ENCODE assay signal across 12 cellular contexts in the genomic region with DNA sequence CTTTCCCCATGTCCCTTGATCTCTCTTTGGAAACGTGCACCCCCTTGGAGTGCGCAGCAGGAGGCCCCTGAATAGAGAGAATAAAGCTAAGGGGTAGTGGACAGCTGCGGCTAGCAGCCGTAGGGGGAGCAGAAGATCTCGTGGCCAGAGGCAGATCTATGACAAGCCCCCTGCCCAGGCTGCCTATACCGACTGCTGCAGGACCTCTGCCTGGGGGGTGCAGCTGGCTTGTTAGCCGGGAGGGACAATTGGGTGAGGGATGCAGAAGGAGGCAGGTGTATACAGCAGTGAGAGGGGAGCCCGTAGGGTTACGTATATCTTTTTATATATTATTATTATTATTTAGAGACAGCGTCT. TPM values are rescaled to one million over a fixed set of nuclear protein-coding genes. Genes with fewer than 3 reads are reported as not detected.
DNase-seq lines count a peak whose midpoint lies in the region; ATAC-seq lines count a peak whose summit lies in the region.
"Not testable (repeated sequence)": the region's sequence is repeated elsewhere in the genome, so short reads cannot be mapped to it uniquely, and the experiment has no call there.
"Had no signal": no experiment of that assay in that cellular context is flagged by ENCODE, and none has a peak within 500 bp of the region (broad histone marks: within the 10 kb centered on the region; RNA-seq: fewer than 3 reads in every experiment).

No MANE protein-coding gene starts in this region.

- DNase-seq in T-helper 17 cell; effector memory CD8-positive, alpha-beta T cell; stimulated activated naive B cell treated with anti-CD40 and anti-IgM and Interleukin-4, amounts not matched to agents 10 μg/mL and 1 μg/mL and 100 μg/mL, for 72 hours: not testable (repeated sequence)

- H3K27ac Mint-ChIP-seq in T-helper 17 cell; effector memory CD8-positive, alpha-beta T cell; stimulated activated naive B cell treated with anti-CD40 and anti-IgM and Interleukin-4, amounts not matched to agents 10 μg/mL and 1 μg/mL and 100 μg/mL, for 72 hours: not testable (repeated sequence)

- H3K27me3 Mint-ChIP-seq in T-helper 17 cell; effector memory CD8-positive, alpha-beta T cell; stimulated activated naive B cell treated with anti-CD40 and anti-IgM and Interleukin-4, amounts not matched to agents 10 μg/mL and 1 μg/mL and 100 μg/mL, for 72 hours: not testable (repeated sequence)

- peak overlapping the region; percentile 84 for H3K4me3 Mint-ChIP-seq in T-helper 17 cell
- not testable (repeated sequence) for H3K4me3 Mint-ChIP-seq in effector memory CD8-positive, alpha-beta T cell; stimulated activated naive B cell treated with anti-CD40 and anti-IgM and Interleukin-4, amounts not matched to agents 10 μg/mL and 1 μg/mL and 100 μg/mL, for 72 hours

- not testable (repeated sequence) for H3K4me1 Mint-ChIP-seq in T-helper 17 cell; effector memory CD8-positive, alpha-beta T cell (ENCODE audit: low read depth in 2 of 2); stimulated activated naive B cell treated with anti-CD40 and anti-IgM and Interleukin-4, amounts not matched to agents 10 μg/mL and 1 μg/mL and 100 μg/mL, for 72 hours

- not testable (repeated sequence) for H3K36me3 Mint-ChIP-seq in T-helper 17 cell (ENCODE audit: low read depth); effector memory CD8-positive, alpha-beta T cell (ENCODE audit: insufficient read depth); stimulated activated naive B cell treated with anti-CD40 and anti-IgM and Interleukin-4, amounts not matched to agents 10 μg/mL and 1 μg/mL and 100 μg/mL, for 72 hours

- ATAC-seq in GM18511 (IDR thresholded peaks at IDR 0.05; ENCODE audit: unreplicated experiment) (peak; percentile 44), GM19395 (IDR thresholded peaks at IDR 0.05; ENCODE audit: unreplicated experiment) (peak; percentile 43), GM21737 (IDR thresholded peaks at IDR 0.05; ENCODE audit: unreplicated experiment) (peak; percentile 33), HG02938 (IDR thresholded peaks at IDR 0.05; ENCODE audit: unreplicated experiment) (peak; percentile 24), HG03342 (IDR thresholded peaks at IDR 0.05; ENCODE audit: unreplicated experiment) (peak; percentile 20), T-helper 17 cell (peak; percentile 10)
- ATAC-seq in effector memory CD8-positive, alpha-beta T cell (replicated peaks) = peak; percentile 5
- ATAC-seq in stimulated activated naive B cell treated with anti-CD40 and anti-IgM and Interleukin-4, amounts not matched to agents 10 μg/mL and 1 μg/mL and 100 μg/mL, for 72 hours (replicated peaks) = peak; percentile 21 to 31

- H3K9me3 Mint-ChIP-seq in effector memory CD8-positive, alpha-beta T cell; stimulated activated naive B cell treated with anti-CD40 and anti-IgM and Interleukin-4, amounts not matched to agents 10 μg/mL and 1 μg/mL and 100 μg/mL, for 72 hours: not testable (repeated sequence)

- H3K9me3 ChIP-seq in T-helper 17 cell (ENCODE audit: control insufficient read depth, low read length, poor library complexity, severe bottlenecking) = not testable (repeated sequence)

RNA-seq across cellular contexts. Expression of a gene that starts 0.5 kb away (rescaled TPM):
- 10 to 100 TPM; 35.7 to 44.7 TPM for total RNA-seq in T-helper 17 cell

RNA-seq across cellular contexts. Expression of a gene that starts 21.8 kb away (rescaled TPM):
- total RNA-seq in T-helper 17 cell = not detected
- total RNA-seq: activated CD4-positive, alpha-beta T cell treated with anti-CD3 and anti-CD28 coated beads, Interleukin-2, amount 10 ng/mL, durations not matched to agents 24 days and 14 days; gastrocnemius medialis; osteoblast; sciatic nerve had no signal

RNA-seq across cellular contexts. Expression of a gene that starts 29.3 kb away (rescaled TPM):
- total RNA-seq in T-helper 17 cell = 10 to 100 TPM; 60.2 to 69.8 TPM

RNA-seq across cellular contexts. Expression of a gene that starts 55.4 kb away (rescaled TPM):
- total RNA-seq in T-helper 17 cell = 10 to 100 TPM; 58.5 to 61.6 TPM
